17 cellular contexts compared by ENCODE assay signal in genomic region chr14:101857226-101857625, GRCh38.
A peak's percentile ranks its signal among the peaks of the same experiment; 100 is the strongest.
DNase-seq lines count a peak whose midpoint lies in the region; ATAC-seq, FAIRE-seq and TF ChIP-seq lines count a peak whose summit lies in the region.
"Had no signal": no experiment of that assay in that cellular context is flagged by ENCODE, and none has a peak within 500 bp of the region (broad histone marks: within the 10 kb centered on the region; RNA-seq: fewer than 3 reads in every experiment).

No MANE protein-coding gene starts in this region.

- peaks cover 15% of the 10 kb centered on the region for H3K79me2 ChIP-seq in HepG2 (ENCODE audit: insufficient read depth, low read length)

- no peak overlapping the region for H3K4me2 ChIP-seq in HepG2 (ENCODE audit: low read depth, low read length)

- no peak for TF ChIP-seq RAD21 in HepG2 (CRISPR knock-in tag; IDR thresholded peaks at IDR 0.05)

- in situ Hi-C loops in HepG2 (cut with HindIII; ENCODE audit: extremely low pct_ligation_motif_present, low pct_unique_long_range_greater_than_20kb), result no loop called here

- intact Hi-C loops in HepG2 (cut with micrococcal nuclease; ENCODE audit: unreplicated experiment) (no loop called here), right lobe of liver (cut with DNase I) (no loop called here)

- H3K27me3 ChIP-seq in HepG2 (ENCODE audit: control insufficient read depth in 1 of 2, insufficient read depth in 2 of 2, low read length in 2 of 2) (no peaks in the 10 kb centered on the region), right lobe of liver (no peaks in the 10 kb centered on the region), RWPE2 (ENCODE audit: insufficient read depth, poor library complexity, severe bottlenecking) (no peaks in the 10 kb centered on the region)
- H3K27me3 ChIP-seq: breast epithelium had no signal

- FAIRE-seq in HepG2 (lab: Jason Lieb, UNC), result no peak
- FAIRE-seq: TTC549 had no signal

- no peak overlapping the region for H2AFZ ChIP-seq in HepG2 (ENCODE audit: low read length)

- H3K9me3 ChIP-seq in HepG2 (ENCODE audit: low read length) (no peaks in the 10 kb centered on the region), right lobe of liver (no peaks in the 10 kb centered on the region), RWPE2 (ENCODE audit: severe bottlenecking) (no peaks in the 10 kb centered on the region)
- H3K9me3 ChIP-seq: breast epithelium had no signal

- TF ChIP-seq POLR2A in HepG2 (IDR thresholded peaks at IDR 0.05; ENCODE audit: insufficient read depth in 1 of 2, low read depth in 2 of 2, low read length in 2 of 2) (no peak), right lobe of liver (IDR thresholded peaks at IDR 0.05) (no peak)

- POLR2A ChIA-PET in HepG2 (lab: Yijun Ruan, JAX), result no interaction called here

- DNase-seq in HepG2 (ENCODE audit: low spot score) (no peak), right lobe of liver (no peak), RWPE2 (ENCODE audit: low spot score) (no peak), iPS-NIHi11 (ENCODE audit: low spot score) (peak; percentile 64)
- DNase-seq: activated naive CD4-positive, alpha-beta T cell; AML-193; DND-41; effector CD4-positive, alpha-beta T cell; NCI-H146; NCI-H226; stimulated activated CD4-positive, alpha-beta T cell treated with anti-CD3 and anti-CD28 coated beads, Interleukin-4, amount 100 ng/mL, for 1 hour; trophoblast cell had no signal

- H3K4me3 ChIP-seq in HepG2 (replicated peaks in 1 of 3; ENCODE audit: insufficient read depth in 1 of 3, low read depth in 2 of 3, low read length in 3 of 3), result no peak overlapping the region
- no peak overlapping the region for H3K4me3 ChIP-seq in right lobe of liver
- no peak overlapping the region for H3K4me3 ChIP-seq in RWPE2 (ENCODE audit: severe bottlenecking)
- H3K4me3 ChIP-seq: breast epithelium had no signal

- H3K9ac ChIP-seq in HepG2 (ENCODE audit: insufficient read depth, low read depth, low read length), result no peak overlapping the region

- H3K27ac ChIP-seq in HepG2 (ENCODE audit: extremely low read length, insufficient read depth, low read length), result no peak overlapping the region
- no peak overlapping the region for H3K27ac ChIP-seq in right lobe of liver
- no peak overlapping the region for H3K27ac ChIP-seq in RWPE2 (ENCODE audit: poor library complexity, severe bottlenecking)
- H3K27ac ChIP-seq: breast epithelium had no signal

- BruUV-seq in HepG2 (replicated peaks; lab: Mats Ljungman, UMichigan), result no TSS peak

- H4K20me1 ChIP-seq in HepG2 (ENCODE audit: insufficient read depth, low read length), result 0 out of 2 replicates have a peak, but pooled peaks cover 10% of the 10 kb centered on the region

- no peak for TF ChIP-seq EP300 in HepG2 (IDR thresholded peaks at IDR 0.05; ENCODE audit: low read depth in 2 of 2, low read length in 2 of 2)
- no peak for TF ChIP-seq EP300 in HepG2 (CRISPR knock-in tag; IDR thresholded peaks at IDR 0.05; ENCODE audit: borderline replicate concordance)

- CTCF ChIA-PET in HepG2 (lab: Yijun Ruan, JAX; ENCODE audit: low intra/inter-chr PET ratio, low total read pairs), result no interaction called here

- H3K4me1 ChIP-seq in HepG2 (ENCODE audit: insufficient read depth, low read length) (no peaks in the 10 kb centered on the region), right lobe of liver (peaks cover 0 to 13% (median 4%) of the 10 kb centered on the region in 4 donors), RWPE2 (ENCODE audit: insufficient read depth, poor library complexity, severe bottlenecking) (peaks cover 6% of the 10 kb centered on the region)
- H3K4me1 ChIP-seq: breast epithelium had no signal

- H3K36me3 ChIP-seq in HepG2 (replicated peaks in 1 of 2; ENCODE audit: control insufficient read depth in 1 of 2, insufficient read depth in 2 of 2, low read length in 2 of 2), result peaks cover 4 to 34% of the 10 kb centered on the region in 2 experiments; a peak in 4 of 5 replicates
- H3K36me3 ChIP-seq in right lobe of liver, result peaks cover 0 to 13% (median 1%) of the 10 kb centered on the region in 4 donors
- peaks cover 41% of the 10 kb centered on the region for H3K36me3 ChIP-seq in RWPE2 (ENCODE audit: low read depth)
- H3K36me3 ChIP-seq: breast epithelium had no signal

- ATAC-seq in HepG2 (no peak), right lobe of liver (no peak), RWPE2 (ENCODE audit: low read depth) (peak; percentile 49; the same call in 1 of the 3 replicates), HG03159 (IDR thresholded peaks at IDR 0.05; ENCODE audit: unreplicated experiment) (no peak), GM18867 (IDR thresholded peaks at IDR 0.05; ENCODE audit: unreplicated experiment) (no peak), GM18909 (IDR thresholded peaks at IDR 0.05; ENCODE audit: poor library complexity, unreplicated experiment) (no peak)

- 100% methylated on average over 1 of the region's 1 CpG for WGBS in HepG2 (ENCODE audit: low lambda C conversion rate)
- WGBS in right lobe of liver (ENCODE audit: insufficient coverage, low coverage, low lambda C conversion rate, missing lambda C conversion rate), result no CpG with 5 or more reads among the region's 1 CpG

- TF ChIP-seq CTCF in HepG2 (CRISPR knock-in tag; IDR thresholded peaks at IDR 0.05) (no peak), right lobe of liver (IDR thresholded peaks at IDR 0.05) (no peak), RWPE2 (IDR thresholded peaks at IDR 0.05; ENCODE audit: poor library complexity, severe bottlenecking) (no peak)

TF ChIP-seq in HepG2, 621 proteins besides CTCF, POLR2A, EP300 and RAD21:
- TF ChIP-seq NFYC (CRISPR knock-in tag; IDR thresholded peaks at IDR 0.05) (peak; percentile 23; the same call in 1 of the 2 replicates), NFYB (CRISPR knock-in tag; IDR thresholded peaks at IDR 0.05) (peak; percentile 42; the same call in 1 of the 2 replicates), ZNF703 (CRISPR knock-in tag; IDR thresholded peaks at IDR 0.05; ENCODE audit: borderline replicate concordance) (no peak)
